Comparison of ENCODE assay signal across 8 cellular contexts in the genomic region with DNA sequence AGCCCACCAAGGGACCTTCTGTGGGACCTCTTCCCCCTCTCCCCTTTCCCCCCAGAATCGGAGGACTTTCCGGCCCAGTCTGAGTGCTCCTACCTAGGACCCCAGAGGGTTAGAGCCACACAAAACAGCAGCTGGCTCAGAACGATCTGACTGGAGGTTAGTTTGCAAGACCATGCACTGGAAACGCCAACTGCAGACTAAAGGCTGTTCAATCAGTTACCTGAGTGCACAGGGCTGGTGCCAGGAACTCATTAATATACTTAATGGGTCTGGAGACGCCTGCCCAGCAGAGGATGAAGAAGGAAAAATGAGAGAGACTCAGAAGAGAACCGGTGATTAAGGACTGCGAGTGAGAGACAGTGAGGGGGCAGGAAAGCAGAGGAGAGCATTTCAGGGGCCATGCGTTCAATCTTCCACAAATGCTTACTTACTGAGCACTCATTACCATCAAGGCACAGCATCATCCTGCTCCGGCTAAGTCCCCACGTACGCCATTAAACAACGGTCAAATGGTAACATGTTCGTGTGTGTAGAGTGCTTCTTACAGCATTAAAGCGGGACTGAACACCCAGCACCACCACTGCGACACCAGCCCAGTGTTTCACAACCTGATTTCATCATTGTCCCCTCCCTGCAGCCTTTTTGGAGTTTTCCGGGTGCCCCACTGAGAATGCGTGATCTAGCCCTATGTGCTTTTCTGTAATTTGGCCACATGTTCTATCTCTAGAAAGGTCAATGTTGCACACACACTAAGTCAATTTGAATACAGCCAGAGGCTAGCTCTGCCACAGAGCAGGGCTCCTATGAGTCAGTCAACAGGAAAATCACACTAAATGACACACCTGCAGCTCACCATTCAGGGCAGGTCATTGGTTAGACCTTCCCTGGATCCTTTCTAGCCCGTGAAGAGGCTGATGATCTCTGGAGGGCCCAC. TPM values are rescaled to one million over a fixed set of nuclear protein-coding genes. Genes with fewer than 3 reads are reported as not detected.
DNase-seq lines count a peak whose midpoint lies in the region; ATAC-seq lines count a peak whose summit lies in the region.

No MANE protein-coding gene starts in this region.

- intact Hi-C loops in sciatic nerve (cut with DNase I) = no loop called here

- peaks cover 91% of the 10 kb centered on the region for H3K36me3 Mint-ChIP-seq in T-helper 2 cell treated with Interferon-gamma antibody and Interleukin-4, amounts not matched to agents 5 μg/mL and 100 μg/mL, for 36 hours (ENCODE audit: low read depth)

- H3K9me3 Mint-ChIP-seq in T-helper 2 cell treated with Interferon-gamma antibody and Interleukin-4, amounts not matched to agents 5 μg/mL and 100 μg/mL, for 36 hours = no peaks in the 10 kb centered on the region

- peak overlapping the region; percentile 98 for H3K27ac ChIP-seq in epithelial cell of prostate

- peak overlapping the region; percentile 67 for H3K27ac Mint-ChIP-seq in T-helper 2 cell treated with Interferon-gamma antibody and Interleukin-4, amounts not matched to agents 5 μg/mL and 100 μg/mL, for 36 hours

- peaks cover 68% of the 10 kb centered on the region for H3K4me1 Mint-ChIP-seq in T-helper 2 cell treated with Interferon-gamma antibody and Interleukin-4, amounts not matched to agents 5 μg/mL and 100 μg/mL, for 36 hours (ENCODE audit: low read depth)

- H3K4me3 Mint-ChIP-seq in T-helper 2 cell treated with Interferon-gamma antibody and Interleukin-4, amounts not matched to agents 5 μg/mL and 100 μg/mL, for 36 hours = peak overlapping the region; percentile 67

- peak; percentile 13 for ATAC-seq in sciatic nerve
- no peak for ATAC-seq in HG03442 (IDR thresholded peaks at IDR 0.05; ENCODE audit: unreplicated experiment)

- no peak for DNase-seq in T-helper 2 cell treated with Interferon-gamma antibody and Interleukin-4, amounts not matched to agents 5 μg/mL and 100 μg/mL, for 36 hours (ENCODE audit: low spot score)
- DNase-seq in T-helper 2 cell (no peak), SIG-M5 treated with dmso at 0.1 percent for 504 hours (lab: John Stamatoyannopoulos, UW; ENCODE audit: unreplicated experiment) (peak; percentile 90), epithelial cell of prostate (ENCODE audit: low read depth, low spot score) (no peak), sciatic nerve (ENCODE audit: low spot score) (no peak), mesenteric fat pad (ENCODE audit: low spot score) (no peak), OCI-M1 (lab: John Stamatoyannopoulos, UW) (no peak)

- H3K27me3 Mint-ChIP-seq in T-helper 2 cell treated with Interferon-gamma antibody and Interleukin-4, amounts not matched to agents 5 μg/mL and 100 μg/mL, for 36 hours (ENCODE audit: low read depth) = no peaks in the 10 kb centered on the region

RNA-seq across cellular contexts. Expression of a gene that starts 7.6 kb away (rescaled TPM):
- total RNA-seq in sciatic nerve = 371 TPM
- total RNA-seq in mesenteric fat pad = 863 TPM

RNA-seq across cellular contexts. Expression of a gene that starts 53.4 kb away (rescaled TPM):
- total RNA-seq in sciatic nerve (134 TPM), mesenteric fat pad (120 TPM)
